1 cellular context compared by ENCODE assay signal in the genomic region with DNA sequence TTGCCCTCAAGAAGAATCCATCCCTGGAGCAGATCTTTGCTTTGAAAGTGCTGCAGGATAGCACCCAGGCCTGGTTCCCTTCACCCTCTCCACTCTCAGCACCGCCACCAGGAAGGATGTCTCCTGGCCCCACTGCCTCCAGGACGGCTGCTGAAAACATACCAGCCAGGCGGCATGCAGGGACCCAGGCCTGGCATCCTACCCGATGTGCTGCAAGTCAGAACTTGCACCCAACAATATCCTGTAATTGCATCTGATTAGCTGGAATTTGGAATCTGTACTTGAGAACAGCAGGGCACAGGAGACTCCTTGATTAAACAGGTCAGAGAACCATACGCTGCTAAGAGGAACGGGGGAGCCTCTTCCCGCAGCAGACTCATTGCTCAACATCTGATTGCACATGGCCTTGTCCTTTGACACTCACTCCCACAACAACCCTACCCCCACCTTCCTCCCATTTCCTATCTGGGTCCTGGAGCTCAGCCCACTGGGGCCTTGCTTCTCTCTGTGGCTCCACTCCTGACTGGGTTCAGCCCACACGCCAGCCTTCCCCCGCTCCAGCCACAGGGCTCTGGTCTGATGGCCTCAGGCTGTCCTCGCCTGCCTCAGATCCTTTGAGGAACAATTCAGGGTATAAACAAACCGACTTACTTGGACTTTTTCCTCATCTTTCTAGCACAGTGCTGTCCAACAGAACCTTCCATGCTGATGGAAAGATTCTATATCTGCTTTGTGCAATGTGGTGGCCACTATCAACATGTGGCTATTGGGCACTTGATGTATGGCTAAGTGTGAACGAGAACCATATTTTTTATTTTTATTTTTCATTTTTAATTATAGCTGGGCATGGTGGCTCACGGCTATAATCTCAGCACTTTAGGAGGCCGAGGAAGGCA.
TF ChIP-seq lines count a peak whose summit lies in the region.

No MANE protein-coding gene starts in this region.

TF ChIP-seq in GM23338, 12 proteins besides CTCF, POLR2A, EP300 and RAD21 (continued from another document):
- no peak for TF ChIP-seq ZNF462 (CRISPR knock-in tag; IDR thresholded peaks at IDR 0.05)
